Comparison of ENCODE assay signal across 7 cellular contexts in the genomic region with DNA sequence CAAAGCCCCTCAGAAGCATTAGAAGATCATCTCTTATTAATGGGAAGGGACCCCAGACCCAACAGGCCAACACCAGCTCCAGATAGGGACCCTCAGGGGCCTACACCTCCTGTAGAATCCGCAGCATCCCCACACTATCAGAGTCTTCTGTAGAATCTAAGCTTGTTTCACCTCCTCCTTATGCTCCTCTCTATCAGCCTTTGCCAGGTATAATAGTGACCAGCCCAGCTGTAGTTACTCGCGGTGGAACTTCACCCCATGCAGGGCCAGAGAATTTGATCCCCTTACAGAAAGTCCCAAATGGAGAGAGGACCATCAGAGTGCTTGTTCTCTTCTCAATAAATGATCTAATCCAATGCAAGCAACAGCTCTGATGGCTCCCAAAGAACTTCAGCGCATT.
DNase-seq lines count a peak whose midpoint lies in the region; ATAC-seq and TF ChIP-seq lines count a peak whose summit lies in the region.
"Not testable (repeated sequence)": the region's sequence is repeated elsewhere in the genome, so short reads cannot be mapped to it uniquely, and the experiment has no call there.

No MANE protein-coding gene starts in this region.

- H3K4me3 Mint-ChIP-seq in H9, result not testable (repeated sequence)

- H3K4me3 ChIP-seq in dorsolateral prefrontal cortex, lung: not testable (repeated sequence)

- H4K91ac ChIP-seq in H9 (ENCODE audit: insufficient read length, low read depth, low read length), result not testable (repeated sequence)

- H2AFZ ChIP-seq in H9 (ENCODE audit: low read length), result not testable (repeated sequence)

- not testable (repeated sequence) for H3K27ac Mint-ChIP-seq in H9

- not testable (repeated sequence) for H3K4ac ChIP-seq in H9 (ENCODE audit: low read depth, low read length)

- not testable (repeated sequence) for H3T11ph ChIP-seq in H9 (ENCODE audit: low read length)

- not testable (repeated sequence) for H2BK15ac ChIP-seq in H9 (ENCODE audit: low read depth, low read length)

- TF ChIP-seq CTCF in H9 (conservative IDR thresholded peaks at IDR 0.05); dorsolateral prefrontal cortex (IDR thresholded peaks at IDR 0.05 in 54 of 56, conservative IDR thresholded peaks at IDR 0.05 in 2 of 56; ENCODE audit: low read depth in 1 of 56, partially characterized antibody in 56 of 56); lung (IDR thresholded peaks at IDR 0.05; ENCODE audit: control extremely low read depth, extremely low read depth): not testable (repeated sequence)

- H3K56ac ChIP-seq in H9 (ENCODE audit: insufficient read length, low read depth, low read length), result not testable (repeated sequence)

- H3K9me3 ChIP-seq in H9 (ENCODE audit: control insufficient read depth, low read depth, low read length); lung (ENCODE audit: control insufficient read depth in 2 of 2, insufficient read depth in 1 of 2, low read length in 1 of 2): not testable (repeated sequence)

- H3K27me3 ChIP-seq in H9 (ENCODE audit: insufficient read depth, low read length); dorsolateral prefrontal cortex; lung (ENCODE audit: control insufficient read depth, insufficient read depth): not testable (repeated sequence)

- not testable (repeated sequence) for H3K79me2 ChIP-seq in H9 (ENCODE audit: insufficient read depth, low read length)

- intact Hi-C loops in dorsolateral prefrontal cortex (cut with DNase I); left ventricle myocardium superior (cut with micrococcal nuclease): not testable (repeated sequence)

- H3K14ac ChIP-seq in H9 (ENCODE audit: insufficient read depth, low read length), result not testable (repeated sequence)

- H3K9me3 Mint-ChIP-seq in H9, result not testable (repeated sequence)

- H4K20me1 ChIP-seq in H9 (ENCODE audit: control insufficient read depth, insufficient read depth, insufficient read length), result not testable (repeated sequence)

- not testable (repeated sequence) for H4K8ac ChIP-seq in H9 (replicated peaks; ENCODE audit: insufficient read length, low read depth, low read length)

- ATAC-seq in left ventricle myocardium superior; lung (ENCODE audit: insufficient read depth, low FRiP score): not testable (repeated sequence)

- H3K4me2 ChIP-seq in H9 (ENCODE audit: insufficient read depth, insufficient read length, low read length), result not testable (repeated sequence)

- H3K36me3 ChIP-seq in lung (ENCODE audit: control insufficient read depth in 2 of 2, insufficient read depth in 2 of 2, low read length in 2 of 2), result not testable (repeated sequence)

- peak; percentile 26 for DNase-seq in H9
- DNase-seq in activated CD4-positive, CD25-positive, alpha-beta regulatory T cell treated with anti-CD3 and anti-CD28 coated beads, Interleukin-2, amount 50 U/mL, for 72 hours, result peak; percentile 26
- peak; percentile 2 for DNase-seq in activated gamma-delta T cell treated with Interleukin-2 at 50 U/mL for 16 hours
- DNase-seq in dorsolateral prefrontal cortex, result peak in 7 of 10 donors; percentile 6 to 37 (median 25)
- DNase-seq in left ventricle myocardium superior, result peak; percentile 9
- DNase-seq in lung (ENCODE audit: low spot score), result peak; percentile 29
- peak; percentile 3 for DNase-seq in retina

- H3K4me1 ChIP-seq in H9 (ENCODE audit: insufficient read depth, low read length); lung (ENCODE audit: control insufficient read depth in 2 of 2, insufficient read depth in 2 of 2, low read length in 2 of 2): not testable (repeated sequence)

- not testable (repeated sequence) for H3K36me3 Mint-ChIP-seq in H9 (ENCODE audit: insufficient read depth in 1 of 3, low read depth in 3 of 3)

- not testable (repeated sequence) for H2BK5ac ChIP-seq in H9 (ENCODE audit: insufficient read length, low read length)

- H2BK120ac ChIP-seq in H9 (ENCODE audit: low read depth, low read length, poor library complexity, severe bottlenecking), result not testable (repeated sequence)

- H3K9ac ChIP-seq in H9 (ENCODE audit: extremely low read depth, insufficient read length, low read length), result not testable (repeated sequence)

- not testable (repeated sequence) for H4K5ac ChIP-seq in H9 (ENCODE audit: insufficient read length, low read depth, low read length)

- not testable (repeated sequence) for H3K18ac ChIP-seq in H9 (ENCODE audit: insufficient read length, low read depth, low read length)

- not testable (repeated sequence) for H2BK20ac ChIP-seq in H9 (ENCODE audit: low read depth, low read length, poor library complexity, severe bottlenecking)

- H2AK5ac ChIP-seq in H9 (ENCODE audit: insufficient read length, low read length), result not testable (repeated sequence)

- H3K4me1 Mint-ChIP-seq in H9, result not testable (repeated sequence)

- H3K23me2 ChIP-seq in H9 (ENCODE audit: insufficient read length, low read depth, low read length, poor library complexity, severe bottlenecking), result not testable (repeated sequence)

- H3K79me1 ChIP-seq in H9 (ENCODE audit: insufficient read depth, low read depth, low read length, poor library complexity, severe bottlenecking), result not testable (repeated sequence)

- H3K27ac ChIP-seq in H9 (ENCODE audit: insufficient read length, low read depth, low read length); dorsolateral prefrontal cortex; lung (ENCODE audit: low read depth in 1 of 2, low read length in 1 of 2): not testable (repeated sequence)

- not testable (repeated sequence) for H3K23ac ChIP-seq in H9 (ENCODE audit: insufficient read length, low read depth, low read length)

- H2BK12ac ChIP-seq in H9 (ENCODE audit: insufficient read length, low read depth, low read length), result not testable (repeated sequence)

- no CpG with 5 or more reads among the region's 4 CpGs for WGBS in H9 (ENCODE audit: extremely low coverage, insufficient read length, low lambda C conversion rate)
- 80% methylated on average over 4 of the region's 4 CpGs for WGBS in lung, 2 donors

- not testable (repeated sequence) for H3K27me3 Mint-ChIP-seq in H9 (ENCODE audit: low read depth)
